Comparison of ENCODE assay signal across 3 cellular contexts in the genomic region with DNA sequence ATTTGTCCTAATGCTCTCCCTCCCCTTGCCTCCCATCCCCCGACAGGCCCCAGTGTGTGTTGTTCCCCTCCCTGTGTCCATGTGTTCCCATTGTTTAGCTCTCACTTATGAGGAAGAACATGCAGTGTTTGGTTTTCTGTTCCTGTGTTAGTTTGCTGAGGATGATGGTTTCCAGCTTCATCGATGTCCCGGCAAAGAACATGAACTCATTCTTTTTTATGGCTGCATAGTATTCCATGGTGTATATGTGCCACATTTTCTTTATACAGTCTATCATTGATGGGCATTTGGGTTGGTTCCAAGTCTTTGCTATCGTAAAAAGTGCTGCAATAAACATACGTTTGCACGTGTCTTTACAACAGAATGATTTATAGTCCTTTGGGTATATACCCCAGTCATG.
TF ChIP-seq lines count a peak whose summit lies in the region.

No MANE protein-coding gene starts in this region.

TF ChIP-seq in HEK293, 187 proteins besides CTCF, POLR2A, EP300 and RAD21:
- TF ChIP-seq, protein P1, sequence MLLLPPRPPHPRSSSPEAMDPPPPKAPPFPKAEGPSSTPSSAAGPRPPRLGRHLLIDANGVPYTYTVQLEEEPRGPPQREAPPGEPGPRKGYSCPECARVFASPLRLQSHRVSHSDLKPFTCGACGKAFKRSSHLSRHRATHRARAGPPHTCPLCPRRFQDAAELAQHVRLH (tag by site-specific recombination; IDR thresholded peaks at IDR 0.05): 0 out of 2 replicates have a peak, but pooled peaks have one; percentile 23
- TF ChIP-seq ZNF146 (tag by site-specific recombination; IDR thresholded peaks at IDR 0.05): peak; percentile 74

TF ChIP-seq in HEK293T, 16 proteins besides CTCF, POLR2A, EP300 and RAD21:
- TF ChIP-seq, protein P2, sequence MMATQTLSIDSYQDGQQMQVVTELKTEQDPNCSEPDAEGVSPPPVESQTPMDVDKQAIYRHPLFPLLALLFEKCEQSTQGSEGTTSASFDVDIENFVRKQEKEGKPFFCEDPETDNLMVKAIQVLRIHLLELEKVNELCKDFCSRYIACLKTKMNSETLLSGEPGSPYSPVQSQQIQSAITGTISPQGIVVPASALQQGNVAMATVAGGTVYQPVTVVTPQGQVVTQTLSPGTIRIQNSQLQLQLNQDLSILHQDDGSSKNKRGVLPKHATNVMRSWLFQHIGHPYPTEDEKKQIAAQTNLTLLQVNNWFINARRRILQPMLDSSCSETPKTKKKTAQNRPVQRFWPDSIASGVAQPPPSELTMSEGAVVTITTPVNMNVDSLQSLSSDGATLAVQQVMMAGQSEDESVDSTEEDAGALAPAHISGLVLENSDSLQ (IDR thresholded peaks at IDR 0.05): 0 out of 2 replicates have a peak, but pooled peaks have one; percentile 19

TF ChIP-seq in K562, 482 proteins besides CTCF, POLR2A, EP300 and RAD21:
- TF ChIP-seq ZNF146 (CRISPR knock-in tag; IDR thresholded peaks at IDR 0.05; ENCODE audit: unreplicated experiment) (peak; percentile 86), KDM1A (IDR thresholded peaks at IDR 0.05) (peak; percentile 26 to 27; a peak in 1 of 4 replicates)
TF ChIP-seq in K562: peak in this region for 2; not testable (repeated sequence) for 480.
